8 cellular contexts compared by ENCODE assay signal in genomic region chr11:123505546-123506299, GRCh38.
DNase-seq lines count a peak whose midpoint lies in the region; ATAC-seq, FAIRE-seq and TF ChIP-seq lines count a peak whose summit lies in the region.

No MANE protein-coding gene starts in this region.

- TF ChIP-seq CTCF in neutrophil (IDR thresholded peaks at IDR 0.05), result no peak

- H3K4me1 ChIP-seq in neutrophil (ENCODE audit: control insufficient read depth in 1 of 2, insufficient read depth in 1 of 2, low read depth in 1 of 2, low read length in 1 of 2), result peaks cover 23 to 27% of the 10 kb centered on the region in 2 experiments
- H3K4me1 ChIP-seq in effector memory CD4-positive, alpha-beta T cell (ENCODE audit: control insufficient read depth, insufficient read depth, low read length, poor library complexity, severe bottlenecking), result no peaks in the 10 kb centered on the region

- no peaks in the 10 kb centered on the region for H3K36me3 ChIP-seq in neutrophil
- no peaks in the 10 kb centered on the region for H3K36me3 ChIP-seq in effector memory CD4-positive, alpha-beta T cell (ENCODE audit: control insufficient read depth, insufficient read depth, low read length)

- H3K27me3 ChIP-seq in neutrophil, result no peaks in the 10 kb centered on the region
- H3K27me3 ChIP-seq in effector memory CD4-positive, alpha-beta T cell (replicated peaks; ENCODE audit: control insufficient read depth, insufficient read depth, low read length, poor library complexity, severe bottlenecking), result no peaks in the 10 kb centered on the region

- FAIRE-seq in frontal cortex (lab: Jason Lieb, UNC), result no peak

- peak; percentile 73 for ATAC-seq in HG02610 (IDR thresholded peaks at IDR 0.05; ENCODE audit: unreplicated experiment)

- H3K9me3 ChIP-seq in neutrophil, result no peaks in the 10 kb centered on the region
- H3K9me3 ChIP-seq in effector memory CD4-positive, alpha-beta T cell (ENCODE audit: control insufficient read depth, low read length), result no peaks in the 10 kb centered on the region

- DNase-seq in NCI-H2227 (lab: John Stamatoyannopoulos, UW; ENCODE audit: unreplicated experiment) (peak; percentile 18), NCI-H2227 treated with DMSO at 0.1 percent for 48 hours (lab: John Stamatoyannopoulos, UW) (no peak), NCI-H69 (lab: John Stamatoyannopoulos, UW) (peak; percentile 48), frontal cortex (ENCODE audit: low spot score in 2 of 2) (no peak)
- DNase-seq in effector memory CD4-positive, alpha-beta T cell, result no peak
- DNase-seq in activated naive CD4-positive, alpha-beta T cell treated with Interleukin-2 at 50 U/mL for 16 hours, result no peak

- peak overlapping the region; percentile 77 for H3K27ac ChIP-seq in neutrophil
- H3K27ac ChIP-seq in effector memory CD4-positive, alpha-beta T cell (ENCODE audit: insufficient read depth, low read length, poor library complexity, severe bottlenecking), result no peak overlapping the region

- no peak overlapping the region for H3K4me3 ChIP-seq in neutrophil (ENCODE audit: low read depth in 1 of 2, low read length in 1 of 2)
- no peak overlapping the region for H3K4me3 ChIP-seq in effector memory CD4-positive, alpha-beta T cell (ENCODE audit: insufficient read depth, low read depth, low read length, poor library complexity, severe bottlenecking)

Comparison
In these comparisons a context has a peak if more than half of its experiments do, and no peak if none do; other contexts are left out.
1. DNase-seq: peak in NCI-H2227 (single experiment) and NCI-H69 (single experiment); none in NCI-H2227 treated with DMSO at 0.1 percent for 48 hours (single experiment), frontal cortex (0 of 2), effector memory CD4-positive, alpha-beta T cell (0 of 3) and activated naive CD4-positive, alpha-beta T cell treated with Interleukin-2 at 50 U/mL for 16 hours (single experiment).